Comparison of ENCODE assay signal across 8 cellular contexts in the genomic region with DNA sequence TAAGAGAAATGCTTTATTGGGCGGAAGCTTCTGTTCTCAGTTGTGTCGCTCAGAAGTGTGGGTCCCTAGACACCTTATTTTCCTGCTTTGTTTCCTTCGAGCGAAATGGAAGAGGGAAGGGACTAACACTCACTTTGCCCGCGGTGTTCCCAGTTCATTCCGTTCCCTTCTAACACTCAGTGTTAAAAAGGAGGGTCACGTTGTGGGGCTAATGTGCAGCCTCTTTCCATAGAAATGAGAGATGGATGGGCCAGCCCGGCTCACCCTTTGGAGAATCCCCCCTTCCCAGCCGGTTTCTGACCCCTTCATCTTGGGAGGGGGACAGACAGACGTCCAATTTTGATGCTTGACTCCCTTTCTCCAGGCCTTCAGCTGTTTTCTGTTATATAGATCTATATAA. TPM values are rescaled to one million over a fixed set of nuclear protein-coding genes. Genes with fewer than 3 reads are reported as not detected.
DNase-seq lines count a peak whose midpoint lies in the region; ATAC-seq and TF ChIP-seq lines count a peak whose summit lies in the region.

No MANE protein-coding gene starts in this region.

- no peaks in the 10 kb centered on the region for H3K9me3 ChIP-seq in CD8-positive, alpha-beta T cell (ENCODE audit: low read length)
- no peaks in the 10 kb centered on the region for H3K9me3 ChIP-seq in endocrine pancreas (ENCODE audit: control insufficient read depth, low read length)
- no peaks in the 10 kb centered on the region for H3K9me3 ChIP-seq in neural cell (ENCODE audit: low read length)

- no peak overlapping the region for H3K9ac ChIP-seq in endocrine pancreas (ENCODE audit: control insufficient read depth, insufficient read depth, low read length)
- peak overlapping the region; percentile 64 for H3K9ac ChIP-seq in neural cell (ENCODE audit: low read length)

- no peaks in the 10 kb centered on the region for H3K9me3 Mint-ChIP-seq in CD8-positive, alpha-beta T cell

- ATAC-seq in CD8-positive, alpha-beta T cell = no peak
- ATAC-seq in HG03469 (IDR thresholded peaks at IDR 0.05; ENCODE audit: unreplicated experiment) = no peak
- no peak for ATAC-seq in GM21576 (IDR thresholded peaks at IDR 0.05; ENCODE audit: unreplicated experiment)

- TF ChIP-seq EP300 in neural cell (conservative IDR thresholded peaks at IDR 0.05; ENCODE audit: poor library complexity, severe bottlenecking) = no peak

- H3K27ac ChIP-seq in CD8-positive, alpha-beta T cell (ENCODE audit: low read depth, low read length) = no peak overlapping the region
- H3K27ac ChIP-seq in neural cell (ENCODE audit: low read length) = no peak overlapping the region

- peaks cover 24% of the 10 kb centered on the region for H3K4me1 ChIP-seq in CD8-positive, alpha-beta T cell (ENCODE audit: insufficient read depth, low read length)
- no peaks in the 10 kb centered on the region for H3K4me1 ChIP-seq in endocrine pancreas (ENCODE audit: control insufficient read depth, insufficient read depth, low read length)

- CTCF ChIA-PET in CD8-positive, alpha-beta T cell (lab: Charles Lee) = no interaction called here

- H3K79me2 ChIP-seq in neural cell (replicated peaks; ENCODE audit: insufficient read depth, low read length) = peaks cover 18% of the 10 kb centered on the region

- no peaks in the 10 kb centered on the region for H3K9me2 ChIP-seq in neural cell (ENCODE audit: insufficient read depth, low read length)

- H3K4me1 Mint-ChIP-seq in CD8-positive, alpha-beta T cell (ENCODE audit: low read depth) = peaks cover 53% of the 10 kb centered on the region

- no peaks in the 10 kb centered on the region for H3K36me3 ChIP-seq in CD8-positive, alpha-beta T cell (ENCODE audit: insufficient read depth, low read length)
- H3K36me3 ChIP-seq in endocrine pancreas (ENCODE audit: control insufficient read depth, insufficient read depth, low read length) (no peaks in the 10 kb centered on the region), neural cell (ENCODE audit: insufficient read depth, low read length) (no peaks in the 10 kb centered on the region)

- no peak overlapping the region for H2AFZ ChIP-seq in neural cell (ENCODE audit: low read depth, low read length)

- H3K27me3 ChIP-seq in CD8-positive, alpha-beta T cell (ENCODE audit: insufficient read depth, low read length) = no peaks in the 10 kb centered on the region
- H3K27me3 ChIP-seq in endocrine pancreas (ENCODE audit: control insufficient read depth, insufficient read depth, low read length) = no peaks in the 10 kb centered on the region
- H3K27me3 ChIP-seq in neural cell (ENCODE audit: insufficient read depth, low read depth, low read length) = no peaks in the 10 kb centered on the region

- H3K4me3 ChIP-seq in CD8-positive, alpha-beta T cell (ENCODE audit: low read depth, low read length) = no peak overlapping the region
- H3K4me3 ChIP-seq in LNCaP clone FGC (ENCODE audit: low read depth, low read length) (peak overlapping the region; percentile 74), endocrine pancreas (ENCODE audit: control insufficient read depth, insufficient read depth, low read length) (peak overlapping the region; percentile 44), neural cell (ENCODE audit: low read length) (peak overlapping the region; percentile 80)

- TF ChIP-seq CTCF in CD8-positive, alpha-beta T cell (IDR thresholded peaks at IDR 0.05) = no peak
- TF ChIP-seq CTCF in LNCaP clone FGC (IDR thresholded peaks at IDR 0.05; ENCODE audit: control insufficient read depth, extremely low read depth, insufficient read depth) = no peak
- no peak for TF ChIP-seq CTCF in neural cell (IDR thresholded peaks at IDR 0.05; ENCODE audit: poor library complexity, severe bottlenecking)

- no peak for TF ChIP-seq RAD21 in neural cell (conservative IDR thresholded peaks at IDR 0.05)

- H4K20me1 ChIP-seq in neural cell (ENCODE audit: insufficient read depth) = no peaks in the 10 kb centered on the region

- peak overlapping the region; percentile 87 for H3K4me3 Mint-ChIP-seq in CD8-positive, alpha-beta T cell

- H3K27ac Mint-ChIP-seq in CD8-positive, alpha-beta T cell = no peak overlapping the region

- intact Hi-C loops in CD8-positive, alpha-beta T cell (cut with DNase I, micrococcal nuclease) = loop anchor here in 1 of 2 experiments (5.0 kb wide), 1 partner anchor 105 kb away; the partner anchor contains the start of gene TUBGCP3

- DNase-seq in CD8-positive, alpha-beta T cell = peak in 1 of 7 experiments; percentile 42
- no peak for DNase-seq in LNCaP clone FGC (ENCODE audit: low read depth)
- DNase-seq in cortex of kidney (lab: John Stamatoyannopoulos, UW) = no peak
- no peak for DNase-seq in COLO668 (lab: John Stamatoyannopoulos, UW; ENCODE audit: unreplicated experiment)

- peaks cover 3% of the 10 kb centered on the region for H3K36me3 Mint-ChIP-seq in CD8-positive, alpha-beta T cell

- peak overlapping the region; percentile 10 for H3K4me2 ChIP-seq in neural cell (ENCODE audit: low read length)

- POLR2A ChIA-PET in CD8-positive, alpha-beta T cell (lab: Charles Lee) = no interaction called here

- H3K27me3 Mint-ChIP-seq in CD8-positive, alpha-beta T cell (ENCODE audit: low read depth) = no peaks in the 10 kb centered on the region

- H3F3A ChIP-seq in neural cell (ENCODE audit: insufficient read depth, low read length, poor library complexity, severe bottlenecking) = no peaks in the 10 kb centered on the region

TF ChIP-seq in neural cell, 6 proteins besides CTCF, POLR2A, EP300 and RAD21:
- no peak for TF ChIP-seq TAF1 (IDR thresholded peaks at IDR 0.05; ENCODE audit: low read depth)
- no peak for TF ChIP-seq EZH2 (IDR thresholded peaks at IDR 0.05; ENCODE audit: borderline replicate concordance, insufficient read depth, low read length, poor library complexity, severe bottlenecking)

RNA-seq across cellular contexts. Expression of gene ATP11A, which starts 2.3 kb away (rescaled TPM):
- total RNA-seq in CD8-positive, alpha-beta T cell = 10 to 100 TPM; 20.7 to 22.1 TPM
- 3.0 TPM in 2 replicates for polyA plus RNA-seq in neural cell
- 9.5 and 12.3 TPM in 2 replicates for polyA minus RNA-seq in neural cell
